Comparison of ENCODE assay signal across 8 cellular contexts in the genomic region with DNA sequence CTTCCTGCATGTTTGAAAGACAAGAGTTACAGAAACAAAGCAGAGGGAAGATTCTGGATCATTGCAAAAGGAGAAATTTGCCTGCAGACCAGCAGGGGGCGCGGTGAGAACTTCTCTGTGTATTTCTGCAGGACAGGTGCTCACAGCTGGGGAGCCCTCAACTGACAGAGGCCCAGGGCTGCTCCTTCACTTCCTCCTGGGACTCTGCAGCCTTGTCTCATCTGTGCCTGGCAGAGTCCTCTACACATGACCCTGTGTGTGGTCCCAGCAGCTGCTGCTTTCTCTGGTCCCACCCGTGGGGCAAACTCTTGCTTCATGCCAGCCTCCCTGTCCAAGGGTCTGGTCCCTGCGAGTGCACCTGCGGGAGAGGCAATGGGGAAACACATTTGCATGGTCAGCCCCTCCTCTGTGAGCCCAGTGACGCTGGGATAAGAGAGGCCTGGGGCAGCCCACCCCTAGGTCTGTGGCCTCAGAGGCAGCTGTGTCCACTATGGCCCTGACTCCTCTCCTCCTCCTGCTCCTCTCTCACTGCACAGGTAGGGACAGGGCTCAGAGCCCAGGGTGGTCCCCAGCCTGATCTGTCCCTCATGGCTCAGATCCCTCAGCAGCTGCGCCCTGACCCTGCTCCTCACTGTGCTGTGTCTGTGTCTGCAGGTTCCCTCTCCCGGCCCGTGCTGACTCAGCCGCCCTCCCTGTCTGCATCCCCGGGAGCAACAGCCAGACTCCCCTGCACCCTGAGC. TPM values are rescaled to one million over a fixed set of nuclear protein-coding genes. Genes with fewer than 3 reads are reported as not detected.
DNase-seq lines count a peak whose midpoint lies in the region; ATAC-seq, FAIRE-seq and TF ChIP-seq lines count a peak whose summit lies in the region.

No MANE protein-coding gene starts in this region.

- no peak for TF ChIP-seq EP300 in SK-N-SH (IDR thresholded peaks at IDR 0.05; ENCODE audit: borderline replicate concordance in 1 of 2, low read depth in 1 of 2, low read length in 1 of 2)

- ATAC-seq in HG02870 (IDR thresholded peaks at IDR 0.05; ENCODE audit: unreplicated experiment): no peak

- no peaks in the 10 kb centered on the region for H3K4me1 Mint-ChIP-seq in nephron progenitor cell

- CTCF ChIA-PET in SK-N-SH (lab: Yijun Ruan, JAX): interaction anchor here (0.5 to 4.1 kb wide), 33 partner anchors 11 to 381 kb away, joined by 3 to 55 read pairs (median 4); a partner anchor contains a TSS

- no peaks in the 10 kb centered on the region for H3K9me3 ChIP-seq in SK-N-SH

- no peak overlapping the region for H3K27ac Mint-ChIP-seq in nephron progenitor cell

- H3K27me3 Mint-ChIP-seq in nephron progenitor cell (ENCODE audit: low read depth, poor library complexity): peaks cover 98% of the 10 kb centered on the region

- no peaks in the 10 kb centered on the region for H3K79me2 ChIP-seq in SK-N-SH (ENCODE audit: insufficient read depth)

- no peaks in the 10 kb centered on the region for H3F3A ChIP-seq in SK-N-SH (replicated peaks; ENCODE audit: insufficient read depth)

- H3K9me2 ChIP-seq in SK-N-SH: no peaks in the 10 kb centered on the region

- H3K9me3 Mint-ChIP-seq in nephron progenitor cell: no peaks in the 10 kb centered on the region

- no peak overlapping the region; a peak in 1 of 4 replicates for H3K4me3 ChIP-seq in SK-N-SH (ENCODE audit: low read depth in 2 of 2, low read length in 1 of 2)

- TF ChIP-seq CTCF in AG09319 (IDR thresholded peaks at IDR 0.05; ENCODE audit: low read depth, low read length) (peak; percentile 73), GM13976 (IDR thresholded peaks at IDR 0.05; ENCODE audit: borderline replicate concordance, control extremely low read depth, extremely low read depth, insufficient read depth, missing control alignments) (peak; percentile 79), SK-N-SH (IDR thresholded peaks at IDR 0.05) (peak; percentile 88), nephron progenitor cell (IDR thresholded peaks at IDR 0.05) (peak; percentile 40)

- no peaks in the 10 kb centered on the region for H4K20me1 ChIP-seq in SK-N-SH (ENCODE audit: insufficient read depth)

- no peaks in the 10 kb centered on the region for H3K4me1 ChIP-seq in SK-N-SH (ENCODE audit: control insufficient read depth in 1 of 2, insufficient read depth in 2 of 2, low read depth in 1 of 2, low read length in 1 of 2)

- H3K27me3 ChIP-seq in SK-N-SH (ENCODE audit: insufficient read depth): peaks cover 50% of the 10 kb centered on the region

- no peak for FAIRE-seq in HTR-8/SVneo (lab: Jason Lieb, UNC)

- in situ Hi-C loops in GM13976 (cut with MboI; ENCODE audit: low sequenced_read_pairs, unreplicated experiment): loop anchor here (10.0 kb wide), 4 partner anchors 47 to 753 kb away; no protein-coding TSS in a partner anchor

- H3K4me2 ChIP-seq in SK-N-SH: no peak overlapping the region

- TF ChIP-seq RAD21 in SK-N-SH (IDR thresholded peaks at IDR 0.05; ENCODE audit: low read length): peak; percentile 27; the same call in 1 of the 2 replicates

- POLR2A ChIA-PET in SK-N-SH (lab: Yijun Ruan, JAX): no interaction called here

- H3K36me3 ChIP-seq in SK-N-SH (replicated peaks in 1 of 2; ENCODE audit: control insufficient read depth in 1 of 2, insufficient read depth in 2 of 2, low read length in 1 of 2): no peaks in the 10 kb centered on the region

- no peak overlapping the region for H3K27ac ChIP-seq in SK-N-SH (ENCODE audit: low read depth in 2 of 2, low read length in 1 of 2)

- H2AFZ ChIP-seq in SK-N-SH (ENCODE audit: low read depth): no peak overlapping the region

- H3K36me3 Mint-ChIP-seq in nephron progenitor cell (ENCODE audit: low read depth): no peaks in the 10 kb centered on the region

- DNase-seq in AG09319 (ENCODE audit: extremely low read depth, low read depth): no peak
- peak; percentile 84 for DNase-seq in GM13976 (ENCODE audit: low spot score)
- peak; percentile 18 for DNase-seq in HTR-8/SVneo (ENCODE audit: insufficient read length, low spot score)
- peak; percentile 63 for DNase-seq in SK-N-SH
- peak; percentile 45 for DNase-seq in ecto neural progenitor cell (ENCODE audit: low spot score)
- DNase-seq in nephron progenitor cell: no peak
- DNase-seq in NCI-H2227 treated with DMSO at 0.1 percent for 48 hours (lab: John Stamatoyannopoulos, UW): no peak

- WGBS in SK-N-SH (ENCODE audit: low lambda C conversion rate): 10% methylated on average over 6 of the region's 11 CpGs

- no peak overlapping the region for H3K4me3 Mint-ChIP-seq in nephron progenitor cell

- H3K9ac ChIP-seq in SK-N-SH: no peak overlapping the region

TF ChIP-seq in SK-N-SH, 30 proteins besides CTCF, POLR2A, EP300 and RAD21:
- TF ChIP-seq TCF12 (IDR thresholded peaks at IDR 0.05) (no peak), JUND (IDR thresholded peaks at IDR 0.05) (no peak), SMC3 (IDR thresholded peaks at IDR 0.05; ENCODE audit: low read depth, low read length) (peak; percentile 25; the same call in 1 of the 2 replicates), NRF1 (IDR thresholded peaks at IDR 0.05; ENCODE audit: low read depth, low read length) (no peak)
TF ChIP-seq in SK-N-SH: peak in this region for 1.

RNA-seq across cellular contexts. Expression of a gene that starts 43.2 kb away (rescaled TPM):
- polyA plus RNA-seq in SK-N-SH (2012; rRNA removed): not detected in 2 replicates
- polyA plus RNA-seq in SK-N-SH (2012; cell fraction: cytosol; rRNA removed): not detected in 2 replicates
- polyA plus RNA-seq in SK-N-SH (2012; cell fraction: nucleus; rRNA removed): not detected in 2 replicates

Comparison
In these comparisons a context has a peak if more than half of its experiments do, and no peak if none do; other contexts are left out.
1. DNase-seq: peak in GM13976 (single experiment), HTR-8/SVneo (single experiment), SK-N-SH (single experiment) and ecto neural progenitor cell (single experiment); none in AG09319 (single experiment), nephron progenitor cell (single experiment) and NCI-H2227 treated with DMSO at 0.1 percent for 48 hours (single experiment).
2. Peak in every context shown above with its lines, with median percentiles within 50 percentile points of each other: CTCF ChIP-seq.